15 cellular contexts compared by ENCODE assay signal in the genomic region with DNA sequence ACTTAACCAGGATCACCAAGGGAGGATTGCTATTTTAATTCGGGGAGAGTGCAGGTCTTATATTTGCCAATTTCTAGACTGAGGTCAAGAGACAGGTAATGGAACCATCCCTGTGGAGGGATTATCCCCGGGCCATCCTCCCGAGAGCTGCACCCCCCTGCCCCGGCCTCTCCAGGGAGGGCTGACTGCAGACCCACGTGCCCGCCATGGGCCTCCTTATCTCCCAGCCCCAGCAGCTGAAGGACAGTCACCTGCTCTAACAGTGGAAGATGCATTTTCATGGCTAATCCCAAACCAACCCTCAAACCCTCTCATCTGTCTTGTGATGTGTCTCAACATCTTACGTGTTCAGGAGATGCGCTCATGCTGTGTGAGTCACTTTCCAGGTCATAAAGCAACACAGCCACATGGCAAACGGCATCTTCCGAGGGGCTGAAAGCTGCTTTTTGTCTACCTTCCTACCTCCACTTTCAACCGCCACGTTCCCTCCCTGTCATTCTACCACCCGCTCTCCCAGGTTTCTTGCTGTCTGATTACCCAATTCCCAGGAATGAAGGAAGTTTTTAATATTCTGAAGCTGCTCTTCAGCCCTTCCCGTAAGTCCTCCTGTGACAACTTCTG. TPM values are rescaled to one million over a fixed set of nuclear protein-coding genes. Genes with fewer than 3 reads are reported as not detected.
A peak's percentile ranks its signal among the peaks of the same experiment; 100 is the strongest.
DNase-seq lines count a peak whose midpoint lies in the region; ATAC-seq, FAIRE-seq and TF ChIP-seq lines count a peak whose summit lies in the region.
"Had no signal": no experiment of that assay in that cellular context is flagged by ENCODE, and none has a peak within 500 bp of the region (broad histone marks: within the 10 kb centered on the region; RNA-seq: fewer than 3 reads in every experiment).

No MANE protein-coding gene starts in this region.

- no peak for TF ChIP-seq POLR2A in erythroblast (IDR thresholded peaks at IDR 0.05; ENCODE audit: low read length)

- H2AFZ ChIP-seq in trophoblast cell (ENCODE audit: insufficient read depth, low read length, poor library complexity), result no peak overlapping the region

- DNase-seq in activated CD4-positive, alpha-beta T cell treated with anti-CD3 and anti-CD28 coated beads, Interleukin-2, amount 10 ng/mL, durations not matched to agents 7 days and 5 days, result no peak
- DNase-seq in activated CD4-positive, alpha-beta T cell treated with anti-CD3 and anti-CD28 coated beads for 48 hours, result no peak
- DNase-seq in RKO (ENCODE audit: low spot score), result peak; percentile 25
- DNase-seq in erythroblast (lab: John Stamatoyannopoulos, UW), result peak; percentile 80 to 86
- peak; percentile 41 to 76 for DNase-seq in trophoblast cell
- no peak for DNase-seq in NCI-H82 (lab: John Stamatoyannopoulos, UW)
- no peak for DNase-seq in pancreas
- DNase-seq: NCI-H1092; NCI-H69; stimulated activated naive CD4-positive, alpha-beta T cell treated with Interleukin-2 at 50 U/mL for 16 hours had no signal

- H2BK120ac ChIP-seq in trophoblast cell (ENCODE audit: insufficient read depth, low read length, poor library complexity), result no peak overlapping the region

- no peak for ATAC-seq in HG03439 (IDR thresholded peaks at IDR 0.05; ENCODE audit: unreplicated experiment)
- no peak for ATAC-seq in pancreas

- H3K4me3 ChIP-seq in trophoblast cell (ENCODE audit: low read depth, low read length) (no peak overlapping the region), pancreas (no peak overlapping the region)
- H3K4me3 ChIP-seq: cardiac muscle cell had no signal

- CTCF ChIA-PET in activated CD4-positive, alpha-beta T cell treated with anti-CD3 and anti-CD28 coated beads, Interleukin-2, amount 10 ng/mL, durations not matched to agents 7 days and 5 days (lab: Charles Lee), result interaction anchor here (0.9 to 2.4 kb wide), 4 partner anchors 8 to 45 kb away, joined by 3 to 5 read pairs (median 4); no protein-coding TSS in a partner anchor

- no CpG with 5 or more reads among the region's 14 CpGs for WGBS in trophoblast cell (ENCODE audit: extremely low coverage, insufficient coverage, insufficient read length)
- 86% methylated on average over 14 of the region's 14 CpGs for WGBS in pancreas, 2 donors

- no peak overlapping the region for H4K12ac ChIP-seq in trophoblast cell (ENCODE audit: low read depth, low read length)

- POLR2A ChIA-PET in activated CD4-positive, alpha-beta T cell treated with anti-CD3 and anti-CD28 coated beads, Interleukin-2, amount 10 ng/mL, durations not matched to agents 7 days and 5 days (lab: Charles Lee), result no interaction called here

- no peak overlapping the region for H3K9ac ChIP-seq in trophoblast cell (ENCODE audit: low read length)

- H3K4me1 Mint-ChIP-seq in activated CD4-positive, alpha-beta T cell treated with anti-CD3 and anti-CD28 coated beads, Interleukin-2, amount 10 ng/mL, durations not matched to agents 7 days and 5 days, result peaks cover 73% of the 10 kb centered on the region

- peaks cover 0 to 3% of the 10 kb centered on the region in 2 experiments for H3K36me3 ChIP-seq in trophoblast cell (ENCODE audit: control insufficient read depth in 1 of 2, insufficient read depth in 2 of 2, low read length in 2 of 2)
- no peaks in the 10 kb centered on the region for H3K36me3 ChIP-seq in pancreas
- H3K36me3 ChIP-seq: cardiac muscle cell had no signal

- peaks cover 1% of the 10 kb centered on the region for H3K79me1 ChIP-seq in trophoblast cell (ENCODE audit: low read length)

- H3K27ac Mint-ChIP-seq in activated CD4-positive, alpha-beta T cell treated with anti-CD3 and anti-CD28 coated beads, Interleukin-2, amount 10 ng/mL, durations not matched to agents 7 days and 5 days, result peak overlapping the region; percentile 28

- no peak for TF ChIP-seq CTCF in pancreas (IDR thresholded peaks at IDR 0.05)

- H3K27me3 Mint-ChIP-seq in activated CD4-positive, alpha-beta T cell treated with anti-CD3 and anti-CD28 coated beads, Interleukin-2, amount 10 ng/mL, durations not matched to agents 7 days and 5 days, result no peaks in the 10 kb centered on the region

- H3K9me3 Mint-ChIP-seq in activated CD4-positive, alpha-beta T cell treated with anti-CD3 and anti-CD28 coated beads, Interleukin-2, amount 10 ng/mL, durations not matched to agents 7 days and 5 days, result no peaks in the 10 kb centered on the region

- H3K27me3 ChIP-seq in trophoblast cell (ENCODE audit: insufficient read depth, low read length) (no peaks in the 10 kb centered on the region), pancreas (no peaks in the 10 kb centered on the region)
- H3K27me3 ChIP-seq: cardiac muscle cell had no signal

- H3K4me3 Mint-ChIP-seq in activated CD4-positive, alpha-beta T cell treated with anti-CD3 and anti-CD28 coated beads, Interleukin-2, amount 10 ng/mL, durations not matched to agents 7 days and 5 days, result no peak overlapping the region

- peaks cover 65% of the 10 kb centered on the region for H3K36me3 Mint-ChIP-seq in activated CD4-positive, alpha-beta T cell treated with anti-CD3 and anti-CD28 coated beads, Interleukin-2, amount 10 ng/mL, durations not matched to agents 7 days and 5 days (ENCODE audit: low read depth)

- no peak overlapping the region for H3K14ac ChIP-seq in trophoblast cell (ENCODE audit: low read length)

- H4K8ac ChIP-seq in trophoblast cell (ENCODE audit: low read depth, low read length), result no peak overlapping the region

- no peak overlapping the region for H4K91ac ChIP-seq in trophoblast cell (ENCODE audit: low read depth, low read length)

- H3K27ac ChIP-seq in trophoblast cell (ENCODE audit: low read depth, low read length), result no peak overlapping the region
- no peak overlapping the region for H3K27ac ChIP-seq in pancreas
- H3K27ac ChIP-seq: cardiac muscle cell had no signal

- no peak overlapping the region for H3K23ac ChIP-seq in trophoblast cell (ENCODE audit: low read length)

- H2BK5ac ChIP-seq in trophoblast cell (ENCODE audit: low read depth, low read length, poor library complexity), result no peak overlapping the region

- H2AK5ac ChIP-seq in trophoblast cell (ENCODE audit: low read length), result no peak overlapping the region

- no peak overlapping the region for H3K4ac ChIP-seq in trophoblast cell (ENCODE audit: low read depth, low read length)

- peaks cover 2% of the 10 kb centered on the region for H3K9me3 ChIP-seq in trophoblast cell (ENCODE audit: insufficient read depth, low read depth, low read length)
- H3K9me3 ChIP-seq in pancreas, result no peaks in the 10 kb centered on the region

- intact Hi-C loops in pancreas (cut with DNase I), result no loop called here

- no peak overlapping the region for H2BK12ac ChIP-seq in trophoblast cell (ENCODE audit: low read length)

- FAIRE-seq in pancreas (lab: Jason Lieb, UNC), result no peak
- FAIRE-seq: keratinocyte had no signal

- no peaks in the 10 kb centered on the region for H3K79me2 ChIP-seq in trophoblast cell (ENCODE audit: control insufficient read depth, insufficient read depth, low read length, poor library complexity)

- no peak overlapping the region for H3K18ac ChIP-seq in trophoblast cell (ENCODE audit: low read length)

- peaks cover 2 to 9% of the 10 kb centered on the region in 2 experiments for H3K4me1 ChIP-seq in trophoblast cell (ENCODE audit: control insufficient read depth in 1 of 2, insufficient read depth in 2 of 2, low read length in 2 of 2)
- peaks cover 0 to 3% (median 0%) of the 10 kb centered on the region in 3 donors for H3K4me1 ChIP-seq in pancreas

- no peak overlapping the region for H3K4me2 ChIP-seq in trophoblast cell (ENCODE audit: low read length)

RNA-seq across cellular contexts. Expression of gene MBP, which starts 54.6 kb away (rescaled TPM):
- total RNA-seq in activated CD4-positive, alpha-beta T cell treated with anti-CD3 and anti-CD28 coated beads, Interleukin-2, amount 10 ng/mL, durations not matched to agents 7 days and 5 days, result 100 to 1,000 TPM; 111 to 133 TPM
- 8.4 and 9.2 TPM in 2 replicates for polyA plus RNA-seq in trophoblast cell (2013)
- total RNA-seq in pancreas, result 10 to 100 TPM; 20.2 to 33.5 (median 21.4) TPM
- 10 to 100 TPM in 1 of 2 donors, 1 to 10 TPM in 1; 6.3 to 14.3 TPM for polyA plus RNA-seq in pancreas
- total RNA-seq: A172, Daoy had no signal

Comparison
In these comparisons a context has a peak if more than half of its experiments do, and no peak if none do; other contexts are left out.
1. DNase-seq: peak in RKO (single experiment), erythroblast (2 of 2) and trophoblast cell (2 of 2); none in activated CD4-positive, alpha-beta T cell treated with anti-CD3 and anti-CD28 coated beads, Interleukin-2, amount 10 ng/mL, durations not matched to agents 7 days and 5 days (single experiment), activated CD4-positive, alpha-beta T cell treated with anti-CD3 and anti-CD28 coated beads for 48 hours (single experiment), NCI-H82 (single experiment) and pancreas (0 of 6).